ENCODE assay signal across 31 cellular contexts in genomic region chr10:5788969-5789368, GRCh38. TPM values are rescaled to one million over a fixed set of nuclear protein-coding genes. Genes with fewer than 3 reads are reported as not detected.
A peak's percentile ranks its signal among the peaks of the same experiment; 100 is the strongest.
DNase-seq lines count a peak whose midpoint lies in the region; ATAC-seq, FAIRE-seq and TF ChIP-seq lines count a peak whose summit lies in the region.
"Had no signal": no experiment of that assay in that cellular context is flagged by ENCODE, and none has a peak within 500 bp of the region (broad histone marks: within the 10 kb centered on the region; RNA-seq: fewer than 3 reads in every experiment).

No MANE protein-coding gene starts in this region.

- no peak overlapping the region for H3K4me3 Mint-ChIP-seq in T-helper 1 cell treated with Interleukin-12 subunit alpha and Interleukin-12 subunit beta and Interleukin-4 antibody, amounts not matched to agents 30 μg/mL and 1 μg/mL, for 36 hours
- H3K4me3 Mint-ChIP-seq in CD14-positive monocyte: no peak overlapping the region
- peak overlapping the region; percentile 46 for H3K4me3 Mint-ChIP-seq in T-helper 2 cell treated with Interferon-gamma antibody and Interleukin-4, amounts not matched to agents 5 μg/mL and 100 μg/mL, for 36 hours
- H3K4me3 Mint-ChIP-seq in naive thymus-derived CD8-positive, alpha-beta T cell: peak overlapping the region in 5 of 10 donors; percentile 44 to 53 (median 50)
- H3K4me3 Mint-ChIP-seq: effector memory CD8-positive, alpha-beta T cell; stimulated activated memory B cell treated with anti-CD40 and anti-IgM and Interleukin-4, amounts not matched to agents 10 μg/mL and 1 μg/mL and 100 μg/mL, for 72 hours had no signal

- no peaks in the 10 kb centered on the region for H3K9me3 ChIP-seq in PC-9 (ENCODE audit: insufficient read depth, low read depth)
- H3K9me3 ChIP-seq: colonic mucosa, prostate gland, sigmoid colon had no signal

- no peak for FAIRE-seq in D721Med (lab: Jason Lieb, UNC)
- FAIRE-seq: H54, HepG2 had no signal

- BruUV-seq in PC-9 (replicated peaks; lab: Mats Ljungman, UMichigan): no TSS peak

- H3K4me1 Mint-ChIP-seq in T-helper 1 cell treated with Interleukin-12 subunit alpha and Interleukin-12 subunit beta and Interleukin-4 antibody, amounts not matched to agents 30 μg/mL and 1 μg/mL, for 36 hours (ENCODE audit: low read depth): peaks cover 23% of the 10 kb centered on the region
- H3K4me1 Mint-ChIP-seq in CD14-positive monocyte: no peaks in the 10 kb centered on the region
- peaks cover 29% of the 10 kb centered on the region for H3K4me1 Mint-ChIP-seq in T-helper 2 cell treated with Interferon-gamma antibody and Interleukin-4, amounts not matched to agents 5 μg/mL and 100 μg/mL, for 36 hours (ENCODE audit: low read depth)
- peaks cover 4 to 36% (median 16%) of the 10 kb centered on the region in 4 donors for H3K4me1 Mint-ChIP-seq in naive thymus-derived CD8-positive, alpha-beta T cell

- intact Hi-C loops in CD14-positive monocyte (cut with micrococcal nuclease): no loop called here
- intact Hi-C loops in PC-9 (cut with micrococcal nuclease; ENCODE audit: unreplicated experiment): no loop called here

- no peaks in the 10 kb centered on the region for H4K20me1 ChIP-seq in PC-9 (ENCODE audit: insufficient read depth)

- H2AFZ ChIP-seq in PC-9: no peak overlapping the region

- H3K4me2 ChIP-seq in PC-9: no peak overlapping the region

- no peaks in the 10 kb centered on the region for H3K9me2 ChIP-seq in PC-9 (ENCODE audit: insufficient read depth)

- peaks cover 54% of the 10 kb centered on the region for H3K36me3 Mint-ChIP-seq in T-helper 1 cell treated with Interleukin-12 subunit alpha and Interleukin-12 subunit beta and Interleukin-4 antibody, amounts not matched to agents 30 μg/mL and 1 μg/mL, for 36 hours (ENCODE audit: low read depth)
- H3K36me3 Mint-ChIP-seq in CD14-positive monocyte: peaks cover 76 to 93% of the 10 kb centered on the region in 2 donors
- peaks cover 72% of the 10 kb centered on the region for H3K36me3 Mint-ChIP-seq in T-helper 2 cell treated with Interferon-gamma antibody and Interleukin-4, amounts not matched to agents 5 μg/mL and 100 μg/mL, for 36 hours (ENCODE audit: low read depth)
- H3K36me3 Mint-ChIP-seq in naive thymus-derived CD8-positive, alpha-beta T cell: peaks cover 10 to 92% (median 42%) of the 10 kb centered on the region in 3 donors

- H3K4me1 ChIP-seq in PC-9 (replicated peaks; ENCODE audit: insufficient read depth): no peaks in the 10 kb centered on the region
- H3K4me1 ChIP-seq: colonic mucosa, prostate gland, sigmoid colon had no signal

- POLR2A ChIA-PET in naive thymus-derived CD8-positive, alpha-beta T cell (lab: Charles Lee): interaction anchor here (1.6 kb wide), 1 partner anchor 13 kb away, joined by 4 read pairs; no protein-coding TSS in a partner anchor
- POLR2A ChIA-PET in PC-9 (lab: Charles Lee; ENCODE audit: unreplicated experiment): no interaction called here

- H3F3A ChIP-seq in PC-9 (ENCODE audit: insufficient read depth, low read depth): no peaks in the 10 kb centered on the region

- H3K27ac Mint-ChIP-seq in T-helper 1 cell treated with Interleukin-12 subunit alpha and Interleukin-12 subunit beta and Interleukin-4 antibody, amounts not matched to agents 30 μg/mL and 1 μg/mL, for 36 hours: peak overlapping the region; percentile 66
- H3K27ac Mint-ChIP-seq in CD14-positive monocyte: peak overlapping the region in 6 of 7 donors; percentile 24 to 78 (median 56)
- H3K27ac Mint-ChIP-seq in T-helper 2 cell treated with Interferon-gamma antibody and Interleukin-4, amounts not matched to agents 5 μg/mL and 100 μg/mL, for 36 hours: peak overlapping the region; percentile 62
- H3K27ac Mint-ChIP-seq in naive thymus-derived CD8-positive, alpha-beta T cell: peak overlapping the region in 6 of 10 donors; percentile 83 to 90 (median 88)
- H3K27ac Mint-ChIP-seq: stimulated activated memory B cell treated with anti-CD40 and anti-IgM and Interleukin-4, amounts not matched to agents 10 μg/mL and 1 μg/mL and 100 μg/mL, for 72 hours had no signal

- peak; percentile 43 to 63 for ATAC-seq in naive thymus-derived CD8-positive, alpha-beta T cell
- no peak for ATAC-seq in HG02642 (IDR thresholded peaks at IDR 0.05; ENCODE audit: poor library complexity, unreplicated experiment)
- ATAC-seq: effector memory CD8-positive, alpha-beta T cell; HepG2; left cardiac atrium; stimulated activated memory B cell treated with anti-CD40 and anti-IgM and Interleukin-4, amounts not matched to agents 10 μg/mL and 1 μg/mL and 100 μg/mL, for 72 hours had no signal

- TF ChIP-seq CTCF in CD14-positive monocyte (IDR thresholded peaks at IDR 0.05) (no peak), D721Med (IDR thresholded peaks at IDR 0.05; ENCODE audit: insufficient read depth, missing control alignments) (no peak), PC-9 (conservative IDR thresholded peaks at IDR 0.05) (no peak)

- H3K27me3 ChIP-seq in PC-9 (ENCODE audit: insufficient read depth, low read depth): no peaks in the 10 kb centered on the region
- H3K27me3 ChIP-seq: cardiac muscle cell, colonic mucosa, sigmoid colon had no signal

- H3K27ac ChIP-seq in PC-9: no peak overlapping the region
- H3K27ac ChIP-seq: cardiac muscle cell, colonic mucosa, prostate gland, sigmoid colon, SK-N-MC had no signal

- DNase-seq in T-helper 1 cell (no peak), CD14-positive monocyte (ENCODE audit: low spot score) (no peak), D721Med (ENCODE audit: insufficient read length, low spot score) (no peak), PC-9 (no peak)
- no peak for DNase-seq in T-helper 2 cell treated with Interferon-gamma antibody and Interleukin-4, amounts not matched to agents 5 μg/mL and 100 μg/mL, for 36 hours (ENCODE audit: low spot score)
- peak in 1 of 10 donors; percentile 38 for DNase-seq in naive thymus-derived CD8-positive, alpha-beta T cell
- DNase-seq: activated CD4-positive, alpha-beta T cell treated with anti-CD3 and anti-CD28 coated beads for 48 hours; activated gamma-delta T cell treated with Interleukin-2 at 50 U/mL for 16 hours; activated T-cell treated with anti-CD3 and anti-CD28 coated beads for 4 hours; aorta; colonic mucosa; COR-L47; DMS79; effector memory CD8-positive, alpha-beta T cell; head of caudate nucleus; left cardiac atrium; mammary epithelial cell; NCI-H146; NCI-H446 treated with DMSO at 0.1 percent for 48 hours; NCI-H82; sigmoid colon; stimulated activated CD4-positive, alpha-beta T cell treated with anti-CD3 and anti-CD28 coated beads, Interleukin-4, amount 100 ng/mL, for 24 hours; substantia nigra had no signal

- H3K36me3 ChIP-seq in PC-9 (ENCODE audit: low read depth): peaks cover 35% of the 10 kb centered on the region

- H3K79me2 ChIP-seq in PC-9 (ENCODE audit: low read depth): peaks cover 3% of the 10 kb centered on the region; the same call in 1 of the 2 replicates

- CTCF ChIA-PET in PC-9 (lab: Charles Lee): no interaction called here

- H3K9me3 Mint-ChIP-seq in T-helper 1 cell treated with Interleukin-12 subunit alpha and Interleukin-12 subunit beta and Interleukin-4 antibody, amounts not matched to agents 30 μg/mL and 1 μg/mL, for 36 hours: no peaks in the 10 kb centered on the region
- H3K9me3 Mint-ChIP-seq in CD14-positive monocyte: no peaks in the 10 kb centered on the region
- peaks cover 6% of the 10 kb centered on the region for H3K9me3 Mint-ChIP-seq in T-helper 2 cell treated with Interferon-gamma antibody and Interleukin-4, amounts not matched to agents 5 μg/mL and 100 μg/mL, for 36 hours
- peaks cover 0 to 9% (median 6%) of the 10 kb centered on the region in 9 donors for H3K9me3 Mint-ChIP-seq in naive thymus-derived CD8-positive, alpha-beta T cell
- H3K9me3 Mint-ChIP-seq: effector memory CD8-positive, alpha-beta T cell; stimulated activated memory B cell treated with anti-CD40 and anti-IgM and Interleukin-4, amounts not matched to agents 10 μg/mL and 1 μg/mL and 100 μg/mL, for 72 hours had no signal

- H3K27me3 Mint-ChIP-seq in T-helper 1 cell treated with Interleukin-12 subunit alpha and Interleukin-12 subunit beta and Interleukin-4 antibody, amounts not matched to agents 30 μg/mL and 1 μg/mL, for 36 hours (ENCODE audit: low read depth): no peaks in the 10 kb centered on the region
- H3K27me3 Mint-ChIP-seq in CD14-positive monocyte (ENCODE audit: low read depth in 3 of 3): no peaks in the 10 kb centered on the region
- H3K27me3 Mint-ChIP-seq in T-helper 2 cell treated with Interferon-gamma antibody and Interleukin-4, amounts not matched to agents 5 μg/mL and 100 μg/mL, for 36 hours (ENCODE audit: low read depth): no peaks in the 10 kb centered on the region
- no peaks in the 10 kb centered on the region for H3K27me3 Mint-ChIP-seq in naive thymus-derived CD8-positive, alpha-beta T cell
- H3K27me3 Mint-ChIP-seq: effector memory CD8-positive, alpha-beta T cell; stimulated activated memory B cell treated with anti-CD40 and anti-IgM and Interleukin-4, amounts not matched to agents 10 μg/mL and 1 μg/mL and 100 μg/mL, for 72 hours had no signal

- H3K4me3 ChIP-seq in PC-9: no peak overlapping the region
- H3K4me3 ChIP-seq: cardiac muscle cell, colonic mucosa, prostate gland, sigmoid colon, SK-N-MC had no signal

RNA-seq across cellular contexts. Expression of gene GDI2, which starts 24.3 kb away (rescaled TPM):
- polyA plus RNA-seq in CD14-positive monocyte: 100 to 1,000 TPM; 316 to 320 TPM
- total RNA-seq in naive thymus-derived CD8-positive, alpha-beta T cell: 100 to 1,000 TPM; 122 to 130 TPM
- polyA plus RNA-seq in naive thymus-derived CD8-positive, alpha-beta T cell: 100 to 1,000 TPM; 145 to 171 (median 157) TPM
- 152 and 196 TPM in 2 replicates for total RNA-seq in PC-9 (2021)
